Comparison of ENCODE assay signal across 22 cellular contexts in the genomic region with DNA sequence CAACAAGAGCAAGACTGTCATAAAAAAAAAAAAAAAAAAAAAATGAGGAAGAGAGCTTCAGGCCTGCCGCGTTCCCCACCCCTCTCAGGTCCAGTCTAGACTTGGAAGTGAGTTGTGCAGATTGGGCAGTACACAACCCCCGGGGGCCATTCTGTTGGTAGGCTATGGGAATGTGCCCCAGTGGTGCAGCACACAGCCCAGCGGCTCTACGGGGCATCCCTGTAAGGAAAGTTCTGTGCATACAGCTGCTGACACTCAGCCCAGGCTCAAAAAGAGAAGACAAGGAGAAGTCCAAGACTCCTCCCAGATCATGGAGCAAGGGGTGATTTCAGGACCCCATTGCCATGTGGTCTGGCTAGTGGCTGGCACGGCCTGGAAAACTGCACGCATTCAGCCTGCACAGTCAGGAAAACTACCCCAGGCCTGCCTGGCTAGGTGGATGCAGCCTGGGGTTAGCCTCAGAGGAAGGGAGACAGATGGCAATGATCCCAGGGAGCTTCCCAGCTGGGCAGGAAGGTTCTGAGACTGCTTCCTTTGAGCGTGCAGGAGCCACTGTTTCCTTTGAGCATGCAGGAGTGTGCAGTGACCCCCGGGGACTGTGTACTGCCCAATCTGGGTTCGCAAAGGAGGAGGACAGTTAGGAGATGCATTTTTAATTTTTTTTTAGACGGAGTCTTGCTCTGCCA. TPM values are rescaled to one million over a fixed set of nuclear protein-coding genes. Genes with fewer than 3 reads are reported as not detected.
A peak's percentile ranks its signal among the peaks of the same experiment; 100 is the strongest.
DNase-seq lines count a peak whose midpoint lies in the region; ATAC-seq, FAIRE-seq and TF ChIP-seq lines count a peak whose summit lies in the region.
"Had no signal": no experiment of that assay in that cellular context is flagged by ENCODE, and none has a peak within 500 bp of the region (broad histone marks: within the 10 kb centered on the region; RNA-seq: fewer than 3 reads in every experiment).

No MANE protein-coding gene starts in this region.

- TF ChIP-seq CTCF in endothelial cell of umbilical vein (IDR thresholded peaks at IDR 0.05; ENCODE audit: extremely low read depth in 1 of 2, insufficient read depth in 1 of 2, low read depth in 1 of 2, low read length in 2 of 2) (no peak), neutrophil (IDR thresholded peaks at IDR 0.05) (no peak)

- H3K36me3 ChIP-seq in endothelial cell of umbilical vein (ENCODE audit: control insufficient read depth in 2 of 2, extremely low read depth in 1 of 2, insufficient read depth in 2 of 2, low read length in 2 of 2) = peaks cover 38 to 50% of the 10 kb centered on the region in 2 experiments
- peaks cover 91% of the 10 kb centered on the region for H3K36me3 ChIP-seq in neutrophil
- H3K36me3 ChIP-seq: ascending aorta, HAP-1 had no signal

- CTCF ChIA-PET in endothelial cell of umbilical vein (lab: Charles Lee) (interaction anchor here (0.6 to 3.2 kb wide), 7 partner anchors 9 to 145 kb away, joined by 3 to 32 read pairs (median 3); no protein-coding TSS in a partner anchor), T-cell (lab: Charles Lee) (no interaction called here)

- dilution Hi-C loops in endothelial cell of umbilical vein (cut with MboI; ENCODE audit: extremely low pct_ligation_motif_present, low sequenced_read_pairs) = no loop called here

- H3K9me3 Mint-ChIP-seq in activated naive CD8-positive, alpha-beta T cell treated with anti-CD3 and anti-CD28 coated beads for 36 hours = peaks cover 1% of the 10 kb centered on the region
- H3K9me3 Mint-ChIP-seq in T-cell = no peaks in the 10 kb centered on the region
- H3K9me3 Mint-ChIP-seq: activated T-helper 1 cell treated with anti-CD3 and anti-CD28 coated beads, Interleukin-12 subunit alpha, Interleukin-12 subunit beta, Interleukin-2, Interleukin-4 antibody, amounts not matched to agents 30 ng/mL and 10 ng/mL and 1 ng/mL, durations not matched to agents 14 hours and 24 hours and 36 hours had no signal

- H3K27ac ChIP-seq in endothelial cell of umbilical vein (ENCODE audit: insufficient read depth, low read depth, low read length) = peak overlapping the region; percentile 80
- peak overlapping the region; percentile 91 for H3K27ac ChIP-seq in neutrophil
- H3K27ac ChIP-seq: ascending aorta had no signal

- H4K20me1 ChIP-seq in endothelial cell of umbilical vein (replicated peaks; ENCODE audit: control insufficient read depth, extremely low read depth, insufficient read depth, low read length) = no peaks in the 10 kb centered on the region

- FAIRE-seq in endothelial cell of umbilical vein (lab: Jason Lieb, UNC) = no peak
- FAIRE-seq: A204.1, G401.6, GM12892, TTC549 had no signal

- H3K9me1 ChIP-seq in endothelial cell of umbilical vein (replicated peaks; ENCODE audit: control insufficient read depth, extremely low read depth, insufficient read depth, low read length) = no peaks in the 10 kb centered on the region

- H3K4me2 ChIP-seq in endothelial cell of umbilical vein (ENCODE audit: insufficient read depth, low read length) = no peak overlapping the region

- H3K4me1 ChIP-seq in endothelial cell of umbilical vein (ENCODE audit: control insufficient read depth, extremely low read depth, insufficient read depth, low read length) (peaks cover 41% of the 10 kb centered on the region), neutrophil (ENCODE audit: control insufficient read depth in 1 of 2, insufficient read depth in 1 of 2, low read depth in 1 of 2, low read length in 1 of 2) (peaks cover 52 to 53% of the 10 kb centered on the region in 2 experiments)
- H3K4me1 ChIP-seq: ascending aorta, HAP-1, parathyroid adenoma had no signal

- H3K79me2 ChIP-seq in endothelial cell of umbilical vein (ENCODE audit: control insufficient read depth, insufficient read depth, low read length) = peaks cover 10% of the 10 kb centered on the region
- H3K79me2 ChIP-seq: parathyroid adenoma had no signal

- H3K9ac ChIP-seq in endothelial cell of umbilical vein (replicated peaks; ENCODE audit: extremely low read depth, insufficient read depth, low read length) = no peak overlapping the region
- H3K9ac ChIP-seq: parathyroid adenoma had no signal

- no peak overlapping the region for H3K4me3 ChIP-seq in endothelial cell of umbilical vein (replicated peaks in 1 of 3; ENCODE audit: insufficient read depth in 1 of 3, low read depth in 1 of 3, low read length in 3 of 3)
- H3K4me3 ChIP-seq in neutrophil (ENCODE audit: low read depth in 1 of 2, low read length in 1 of 2) = no peak overlapping the region
- H3K4me3 ChIP-seq: ascending aorta, coronary artery, HAP-1 had no signal

- no peak overlapping the region for H3K27ac Mint-ChIP-seq in activated naive CD8-positive, alpha-beta T cell treated with anti-CD3 and anti-CD28 coated beads for 36 hours
- peak overlapping the region in 1 of 2 donors; percentile 64 for H3K27ac Mint-ChIP-seq in T-cell
- H3K27ac Mint-ChIP-seq: activated T-helper 1 cell treated with anti-CD3 and anti-CD28 coated beads, Interleukin-12 subunit alpha, Interleukin-12 subunit beta, Interleukin-2, Interleukin-4 antibody, amounts not matched to agents 30 ng/mL and 10 ng/mL and 1 ng/mL, durations not matched to agents 14 hours and 24 hours and 36 hours had no signal

- peaks cover 16% of the 10 kb centered on the region for H3K36me3 Mint-ChIP-seq in activated naive CD8-positive, alpha-beta T cell treated with anti-CD3 and anti-CD28 coated beads for 36 hours
- H3K36me3 Mint-ChIP-seq in T-cell = no peaks in the 10 kb centered on the region

- TF ChIP-seq POLR2A in endothelial cell of umbilical vein (IDR thresholded peaks at IDR 0.05; ENCODE audit: low read depth, low read length) = no peak

- intact Hi-C loops in endothelial cell of umbilical vein (cut with micrococcal nuclease) = loop anchor here (2.0 kb wide), 1 partner anchor 31 kb away; no protein-coding TSS in a partner anchor

- ATAC-seq in HG03378 (IDR thresholded peaks at IDR 0.05; ENCODE audit: unreplicated experiment) = no peak
- no peak for ATAC-seq in T-cell (replicated peaks in 1 of 4)

- H3K27me3 ChIP-seq in endothelial cell of umbilical vein (ENCODE audit: control insufficient read depth in 2 of 2, insufficient read depth in 2 of 2, low read length in 2 of 2) (no peaks in the 10 kb centered on the region), neutrophil (no peaks in the 10 kb centered on the region)
- H3K27me3 ChIP-seq: ascending aorta had no signal

- H3K27me3 Mint-ChIP-seq in activated naive CD8-positive, alpha-beta T cell treated with anti-CD3 and anti-CD28 coated beads for 36 hours = no peaks in the 10 kb centered on the region
- no peaks in the 10 kb centered on the region for H3K27me3 Mint-ChIP-seq in T-cell

- no TSS peak for BruUV-seq in endothelial cell of umbilical vein (replicated peaks; lab: Mats Ljungman, UMichigan)

- no peak overlapping the region for H2AFZ ChIP-seq in endothelial cell of umbilical vein (ENCODE audit: low read depth, low read length)
- H2AFZ ChIP-seq: parathyroid adenoma had no signal

- H3K4me3 Mint-ChIP-seq in activated naive CD8-positive, alpha-beta T cell treated with anti-CD3 and anti-CD28 coated beads for 36 hours = no peak overlapping the region
- no peak overlapping the region for H3K4me3 Mint-ChIP-seq in T-cell
- H3K4me3 Mint-ChIP-seq: activated T-helper 1 cell treated with anti-CD3 and anti-CD28 coated beads, Interleukin-12 subunit alpha, Interleukin-12 subunit beta, Interleukin-2, Interleukin-4 antibody, amounts not matched to agents 30 ng/mL and 10 ng/mL and 1 ng/mL, durations not matched to agents 14 hours and 24 hours and 36 hours had no signal

- H3K9me3 ChIP-seq in endothelial cell of umbilical vein (replicated peaks; ENCODE audit: control insufficient read depth, insufficient read depth, low read length) (no peaks in the 10 kb centered on the region), neutrophil (no peaks in the 10 kb centered on the region)
- H3K9me3 ChIP-seq: ascending aorta, HAP-1 had no signal

- H3K4me1 Mint-ChIP-seq in activated naive CD8-positive, alpha-beta T cell treated with anti-CD3 and anti-CD28 coated beads for 36 hours = peaks cover 29% of the 10 kb centered on the region
- H3K4me1 Mint-ChIP-seq in T-cell = peaks cover 41 to 49% (median 43%) of the 10 kb centered on the region in 3 donors

- DNase-seq in NCI-H1694 treated with DMSO at 0.1 percent for 48 hours (lab: John Stamatoyannopoulos, UW) = peak; percentile 37
- no peak for DNase-seq in NCI-H1694 (lab: John Stamatoyannopoulos, UW)
- DNase-seq in NCI-H2171 (lab: John Stamatoyannopoulos, UW) = peak; percentile 39
- DNase-seq in endothelial cell of umbilical vein (ENCODE audit: low read depth, low spot score) = peak; percentile 83
- DNase-seq in activated naive CD8-positive, alpha-beta T cell treated with anti-CD3 and anti-CD28 coated beads for 36 hours = no peak
- no peak for DNase-seq in T-cell
- DNase-seq: activated CD4-positive, alpha-beta T cell treated with anti-CD3 and anti-CD28 coated beads, Interleukin-2, amount 50 U/mL, for 48 hours; KG1; kidney glomerular epithelial cell; NCI-H1417 treated with DMSO at 0.1 percent for 48 hours; stimulated activated CD4-positive, alpha-beta T cell treated with anti-CD3 and anti-CD28 coated beads, Interleukin-15, amount 100 ng/mL, for 24 hours had no signal

- POLR2A ChIA-PET in endothelial cell of umbilical vein (lab: Charles Lee) = interaction anchor here (0.6 to 0.8 kb wide), 3 partner anchors 12 to 33 kb away, joined by 3 read pairs; no protein-coding TSS in a partner anchor
- POLR2A ChIA-PET in T-cell (lab: Charles Lee) = no interaction called here

TF ChIP-seq in endothelial cell of umbilical vein, 7 proteins besides CTCF, POLR2A, EP300 and RAD21 (continues in another document):
- TF ChIP-seq JUN (IDR thresholded peaks at IDR 0.05; ENCODE audit: borderline replicate concordance, insufficient read depth, insufficient read length, low read depth) = no peak
- TF ChIP-seq EZH2 (IDR thresholded peaks at IDR 0.05; ENCODE audit: borderline replicate concordance, low read depth, low read length, severe bottlenecking) = no peak
- no peak for TF ChIP-seq FOS (IDR thresholded peaks at IDR 0.05; ENCODE audit: borderline replicate concordance, insufficient read depth, low read length)
- TF ChIP-seq GATA2 (IDR thresholded peaks at IDR 0.05; ENCODE audit: insufficient read depth, insufficient read length, low read depth, low read length) = no peak
- no peak for TF ChIP-seq POLR2AphosphoS5 (IDR thresholded peaks at IDR 0.05; ENCODE audit: insufficient read depth, low read depth, low read length)

RNA-seq across cellular contexts. Expression of a gene that starts 44.8 kb away (rescaled TPM):
- 1,037 and 1,131 TPM in 2 replicates for total RNA-seq in endothelial cell of umbilical vein
- polyA plus RNA-seq in endothelial cell of umbilical vein = 621 and 832 TPM in 2 replicates
- polyA plus RNA-seq in endothelial cell of umbilical vein (2011; cell fraction: cytosol; rRNA removed) = 493 and 552 TPM in 2 replicates
- 383 and 504 TPM in 2 replicates for polyA plus RNA-seq in endothelial cell of umbilical vein (2011; cell fraction: nucleus; rRNA removed)
- polyA plus RNA-seq in endothelial cell of umbilical vein (2012) = 893 and 1,063 TPM in 2 replicates
- 4,612 and 5,290 TPM in 2 replicates for polyA minus RNA-seq in endothelial cell of umbilical vein
- not detected for polyA minus RNA-seq in endothelial cell of umbilical vein (2011; cell fraction: cytosol; rRNA and poly(A)+ RNA removed)
- 645 and 1,088 TPM in 2 replicates for polyA minus RNA-seq in endothelial cell of umbilical vein (2011; cell fraction: nucleus; rRNA and poly(A)+ RNA removed)
- total RNA-seq in activated naive CD8-positive, alpha-beta T cell treated with anti-CD3 and anti-CD28 coated beads for 36 hours = 10 to 100 TPM; 35.6 to 37.6 TPM
- total RNA-seq in T-cell = 10 to 100 TPM; 20.9 to 69.3 (median 57.1) TPM

Comparison
In these comparisons a context has a peak if more than half of its experiments do, and no peak if none do; other contexts are left out.
1. DNase-seq: peak in NCI-H1694 treated with DMSO at 0.1 percent for 48 hours (single experiment), NCI-H2171 (single experiment) and endothelial cell of umbilical vein (single experiment); none in NCI-H1694 (single experiment), activated naive CD8-positive, alpha-beta T cell treated with anti-CD3 and anti-CD28 coated beads for 36 hours (single experiment) and T-cell (0 of 34).
2. RNA of a gene that starts 44.8 kb away (total RNA-seq): 1,037 to 1,131 TPM in endothelial cell of umbilical vein; 20.9 to 69.3 TPM in T-cell and 35.6 to 37.6 TPM in activated naive CD8-positive, alpha-beta T cell treated with anti-CD3 and anti-CD28 coated beads for 36 hours; every median in the first group is over 10 times any median in the second.